27 cellular contexts compared by ENCODE assay signal in genomic region chr9:83065233-83065632, GRCh38. TPM values are rescaled to one million over a fixed set of nuclear protein-coding genes. Genes with fewer than 3 reads are reported as not detected.
"Had no signal": no experiment of that assay in that cellular context is flagged by ENCODE, and none has a peak within 500 bp of the region (broad histone marks: within the 10 kb centered on the region; RNA-seq: fewer than 3 reads in every experiment).

No MANE protein-coding gene starts in this region.

- H3K9ac ChIP-seq: parathyroid adenoma had no signal

- H3K4me1 ChIP-seq: adrenal gland, ascending aorta, parathyroid adenoma had no signal

- H2AFZ ChIP-seq: parathyroid adenoma had no signal

- H3K4me3 ChIP-seq: adrenal gland, ascending aorta, heart left ventricle, mucosa of descending colon had no signal

- H3K4me1 Mint-ChIP-seq: activated CD4-positive, alpha-beta T cell treated with anti-CD3 and anti-CD28 coated beads for 36 hours had no signal

- H3K9me3 Mint-ChIP-seq: activated T-cell treated with anti-CD3 and anti-CD28 coated beads, Interleukin-2, amount 50 U/mL, for 24 hours; activated T-helper 2 cell treated with anti-CD3 and anti-CD28 coated beads, Interferon-gamma antibody, Interleukin-2, Interleukin-4, amounts not matched to agents 10 μg/mL and 5 μg/mL and 100 μg/mL, durations not matched to agents 14 hours and 24 hours and 36 hours; dendritic cell treated with granulocyte-macrophage colony-stimulating factor and Interleukin-4, amounts not matched to agents 40 ng/mL and 50 ng/mL, for 4 days had no signal

- DNase-seq: activated CD4-positive, alpha-beta T cell treated with anti-CD3 and anti-CD28 coated beads for 36 hours; activated CD4-positive, alpha-beta T cell treated with anti-CD3 and anti-CD28 coated beads, Interleukin-2, amount 50 U/mL, for 4 hours; activated CD8-positive, alpha-beta memory T cell treated with anti-CD3 and anti-CD28 coated beads for 24 hours; activated CD8-positive, alpha-beta memory T cell treated with anti-CD3 and anti-CD28 coated beads, Interleukin-2, amount 50 U/mL, for 4 hours; activated naive CD4-positive, alpha-beta T cell; activated T-cell treated with anti-CD3 and anti-CD28 coated beads, Interleukin-2, amount 50 U/mL, for 24 hours; adrenal gland; brain microvascular endothelial cell; caudate nucleus; effector CD4-positive, alpha-beta T cell; heart left ventricle; left colon; mesendoderm; mucosa of descending colon; nucleus accumbens; right cardiac atrium; stimulated activated CD4-positive, alpha-beta T cell treated with anti-CD3 and anti-CD28 coated beads, Interleukin-12 subunit alpha, Interleukin-12 subunit beta, amount 100 ng/mL, for 4 hours; stimulated activated CD4-positive, alpha-beta T cell treated with anti-CD3 and anti-CD28 coated beads, Interleukin-4, amount 100 ng/mL, for 4 hours; stimulated activated naive CD8-positive, alpha-beta T cell treated with anti-CD3 and anti-CD28 coated beads, Interleukin-15, Interleukin-2, amounts not matched to agents 100 U/mL and 50 U/mL, for 24 hours had no signal

- ATAC-seq: activated CD4-positive, alpha-beta T cell treated with anti-CD3 and anti-CD28 coated beads for 36 hours; heart left ventricle; left colon; mucosa of descending colon; right cardiac atrium; stimulated activated naive CD8-positive, alpha-beta T cell treated with anti-CD3 and anti-CD28 coated beads, Interleukin-15, Interleukin-2, amounts not matched to agents 100 U/mL and 50 U/mL, for 24 hours; WTC11 had no signal

- FAIRE-seq: endometrium, islet of Langerhans had no signal

- H3K79me2 ChIP-seq: parathyroid adenoma had no signal

- H3K9me3 ChIP-seq: adrenal gland, heart left ventricle, mucosa of descending colon had no signal

- H3K27me3 ChIP-seq: ascending aorta had no signal

- H3K27ac Mint-ChIP-seq: activated CD4-positive, alpha-beta T cell treated with anti-CD3 and anti-CD28 coated beads for 36 hours; activated naive CD8-positive, alpha-beta T cell; activated T-cell treated with anti-CD3 and anti-CD28 coated beads, Interleukin-2, amount 50 U/mL, for 24 hours; activated T-helper 2 cell treated with anti-CD3 and anti-CD28 coated beads, Interferon-gamma antibody, Interleukin-2, Interleukin-4, amounts not matched to agents 10 μg/mL and 5 μg/mL and 100 μg/mL, durations not matched to agents 14 hours and 24 hours and 36 hours; dendritic cell treated with granulocyte-macrophage colony-stimulating factor and Interleukin-4, amounts not matched to agents 40 ng/mL and 50 ng/mL, for 4 days; WTC11 had no signal

- H3K36me3 Mint-ChIP-seq: activated naive CD8-positive, alpha-beta T cell had no signal

- H3K4me3 Mint-ChIP-seq: activated CD4-positive, alpha-beta T cell treated with anti-CD3 and anti-CD28 coated beads for 36 hours; activated naive CD8-positive, alpha-beta T cell; activated T-cell treated with anti-CD3 and anti-CD28 coated beads, Interleukin-2, amount 50 U/mL, for 24 hours; dendritic cell treated with granulocyte-macrophage colony-stimulating factor and Interleukin-4, amounts not matched to agents 40 ng/mL and 50 ng/mL, for 4 days; WTC11 had no signal

- H3K27ac ChIP-seq: adrenal gland, ascending aorta, brain microvascular endothelial cell, heart left ventricle, parathyroid adenoma had no signal

- H3K36me3 ChIP-seq: adrenal gland, ascending aorta, brain microvascular endothelial cell, heart left ventricle had no signal

RNA-seq across cellular contexts. Expression of gene RASEF, which starts 2.3 kb away (rescaled TPM):
- total RNA-seq: activated CD4-positive, alpha-beta T cell treated with anti-CD3 and anti-CD28 coated beads for 36 hours; activated T-helper 2 cell treated with anti-CD3 and anti-CD28 coated beads, Interferon-gamma antibody, Interleukin-2, Interleukin-4, amounts not matched to agents 10 μg/mL and 5 μg/mL and 100 μg/mL, durations not matched to agents 14 hours and 24 hours and 36 hours; ascending aorta had no signal
